ENCODE assay signal across 9 cellular contexts in genomic region chr19:35882074-35882832, GRCh38. TPM values are rescaled to one million over a fixed set of nuclear protein-coding genes. Genes with fewer than 3 reads are reported as not detected.
DNase-seq lines count a peak whose midpoint lies in the region; ATAC-seq and TF ChIP-seq lines count a peak whose summit lies in the region.
"Had no signal": no experiment of that assay in that cellular context is flagged by ENCODE, and none has a peak within 500 bp of the region (broad histone marks: within the 10 kb centered on the region; RNA-seq: fewer than 3 reads in every experiment).

No MANE protein-coding gene starts in this region.

- H3K4me1 Mint-ChIP-seq in CD8-positive, alpha-beta memory T cell: peaks cover 11 to 13% (median 11%) of the 10 kb centered on the region in 3 donors
- peaks cover 12% of the 10 kb centered on the region for H3K4me1 Mint-ChIP-seq in activated CD8-positive, alpha-beta T cell treated with anti-CD3 and anti-CD28 coated beads, Interleukin-2, amount 10 ng/mL, durations not matched to agents 7 days and 5 days (ENCODE audit: low read depth)
- H3K4me1 Mint-ChIP-seq in glutamatergic neuron (ENCODE audit: low read depth, unreplicated experiment): peaks cover 23% of the 10 kb centered on the region

- H3K36me3 ChIP-seq in CD8-positive, alpha-beta memory T cell (ENCODE audit: insufficient read depth, low read length): no peaks in the 10 kb centered on the region

- peak overlapping the region in 3 of 8 donors; percentile 60 to 71 (median 63) for H3K27ac Mint-ChIP-seq in CD8-positive, alpha-beta memory T cell
- no peak overlapping the region for H3K27ac Mint-ChIP-seq in activated CD8-positive, alpha-beta T cell treated with anti-CD3 and anti-CD28 coated beads, Interleukin-2, amount 10 ng/mL, durations not matched to agents 7 days and 5 days
- H3K27ac Mint-ChIP-seq in glutamatergic neuron (ENCODE audit: unreplicated experiment): peak overlapping the region; percentile 78
- H3K27ac Mint-ChIP-seq: T-helper 1 cell treated with Interleukin-12 subunit alpha and Interleukin-12 subunit beta and Interleukin-4 antibody, amounts not matched to agents 30 μg/mL and 1 μg/mL, for 36 hours had no signal

- H3K27me3 ChIP-seq in CD8-positive, alpha-beta memory T cell (ENCODE audit: insufficient read depth, low read length, poor library complexity, severe bottlenecking): peaks cover 12% of the 10 kb centered on the region

- intact Hi-C loops in sciatic nerve (cut with DNase I): no loop called here

- H3K9me3 Mint-ChIP-seq in CD8-positive, alpha-beta memory T cell: no peaks in the 10 kb centered on the region
- H3K9me3 Mint-ChIP-seq in activated CD8-positive, alpha-beta T cell treated with anti-CD3 and anti-CD28 coated beads, Interleukin-2, amount 10 ng/mL, durations not matched to agents 7 days and 5 days (ENCODE audit: insufficient read depth): no peaks in the 10 kb centered on the region
- H3K9me3 Mint-ChIP-seq in glutamatergic neuron (ENCODE audit: unreplicated experiment): peaks cover 10% of the 10 kb centered on the region
- H3K9me3 Mint-ChIP-seq: T-helper 1 cell treated with Interleukin-12 subunit alpha and Interleukin-12 subunit beta and Interleukin-4 antibody, amounts not matched to agents 30 μg/mL and 1 μg/mL, for 36 hours had no signal

- POLR2A ChIA-PET in CD8-positive, alpha-beta memory T cell (lab: Charles Lee): interaction anchor here (1.1 kb wide), 1 partner anchor 48 kb away, joined by 8 read pairs; no protein-coding TSS in a partner anchor
- POLR2A ChIA-PET in activated CD8-positive, alpha-beta T cell treated with anti-CD3 and anti-CD28 coated beads, Interleukin-2, amount 10 ng/mL, durations not matched to agents 7 days and 5 days (lab: Charles Lee): no interaction called here

- H3K27me3 Mint-ChIP-seq in CD8-positive, alpha-beta memory T cell: peaks cover 15 to 31% of the 10 kb centered on the region in 2 donors
- peaks cover 5% of the 10 kb centered on the region for H3K27me3 Mint-ChIP-seq in activated CD8-positive, alpha-beta T cell treated with anti-CD3 and anti-CD28 coated beads, Interleukin-2, amount 10 ng/mL, durations not matched to agents 7 days and 5 days (ENCODE audit: low read depth)
- peaks cover 9% of the 10 kb centered on the region for H3K27me3 Mint-ChIP-seq in glutamatergic neuron (ENCODE audit: unreplicated experiment)

- H3K4me1 ChIP-seq in CD8-positive, alpha-beta memory T cell (ENCODE audit: insufficient read depth, low read length): peaks cover 13% of the 10 kb centered on the region

- peak in 3 of 5 donors; percentile 59 to 66 (median 63) for DNase-seq in CD8-positive, alpha-beta memory T cell
- DNase-seq in GM19238 (ENCODE audit: insufficient read length, low spot score) (peak; percentile 41), NCI-H2171 treated with DMSO at 0.1 percent for 48 hours (lab: John Stamatoyannopoulos, UW) (peak; percentile 92), glutamatergic neuron (no peak), sciatic nerve (ENCODE audit: low spot score) (no peak)
- DNase-seq in activated CD8-positive, alpha-beta T cell treated with anti-CD3 and anti-CD28 coated beads, Interleukin-2, amount 10 ng/mL, durations not matched to agents 7 days and 5 days: peak; percentile 73
- DNase-seq in stimulated activated CD4-positive, alpha-beta T cell treated with anti-CD3 and anti-CD28 coated beads, Interleukin-12 subunit alpha, Interleukin-12 subunit beta, amount 100 ng/mL, for 4 hours: no peak

- TF ChIP-seq CTCF in glutamatergic neuron (IDR thresholded peaks at IDR 0.05; ENCODE audit: partially characterized antibody, unreplicated experiment): peak; percentile 60

- no peak overlapping the region for H3K4me3 Mint-ChIP-seq in CD8-positive, alpha-beta memory T cell
- H3K4me3 Mint-ChIP-seq in activated CD8-positive, alpha-beta T cell treated with anti-CD3 and anti-CD28 coated beads, Interleukin-2, amount 10 ng/mL, durations not matched to agents 7 days and 5 days: no peak overlapping the region
- H3K4me3 Mint-ChIP-seq in glutamatergic neuron (ENCODE audit: unreplicated experiment): peak overlapping the region; percentile 78
- H3K4me3 Mint-ChIP-seq: T-helper 1 cell treated with Interleukin-12 subunit alpha and Interleukin-12 subunit beta and Interleukin-4 antibody, amounts not matched to agents 30 μg/mL and 1 μg/mL, for 36 hours had no signal

- ATAC-seq in activated CD8-positive, alpha-beta T cell treated with anti-CD3 and anti-CD28 coated beads, Interleukin-2, amount 10 ng/mL, durations not matched to agents 7 days and 5 days: peak; percentile 31
- ATAC-seq in sciatic nerve (peak; percentile 54), HG03139 (IDR thresholded peaks at IDR 0.05; ENCODE audit: unreplicated experiment) (no peak)

- H3K36me3 Mint-ChIP-seq in CD8-positive, alpha-beta memory T cell: peaks cover 0 to 10% (median 2%) of the 10 kb centered on the region in 3 donors
- H3K36me3 Mint-ChIP-seq in activated CD8-positive, alpha-beta T cell treated with anti-CD3 and anti-CD28 coated beads, Interleukin-2, amount 10 ng/mL, durations not matched to agents 7 days and 5 days (ENCODE audit: low read depth): peaks cover 13% of the 10 kb centered on the region
- peaks cover 4% of the 10 kb centered on the region for H3K36me3 Mint-ChIP-seq in glutamatergic neuron (ENCODE audit: unreplicated experiment)

- H3K4me3 ChIP-seq in CD8-positive, alpha-beta memory T cell (ENCODE audit: low read length): no peak overlapping the region

- CTCF ChIA-PET in CD8-positive, alpha-beta memory T cell (lab: Charles Lee): interaction anchor here (0.6 to 5.7 kb wide), 12 partner anchors 11 to 189 kb away, joined by 3 to 104 read pairs (median 4); partner anchors contain the start of gene APLP1
- CTCF ChIA-PET in activated CD8-positive, alpha-beta T cell treated with anti-CD3 and anti-CD28 coated beads, Interleukin-2, amount 10 ng/mL, durations not matched to agents 7 days and 5 days (lab: Charles Lee): interaction anchor here (0.7 to 7.5 kb wide), 14 partner anchors 11 to 171 kb away, joined by 3 to 95 read pairs (median 6); partner anchors contain the start of genes ALKBH6, THAP8 and TYROBP

- H3K27ac ChIP-seq in CD8-positive, alpha-beta memory T cell (ENCODE audit: low read depth, low read length): no peak overlapping the region

- no peaks in the 10 kb centered on the region for H3K9me3 ChIP-seq in CD8-positive, alpha-beta memory T cell (ENCODE audit: low read length)

RNA-seq across cellular contexts. Expression of gene APLP1, which starts 13.9 kb away (rescaled TPM):
- total RNA-seq in CD8-positive, alpha-beta memory T cell: under 1 TPM; 0.85 to 0.86 TPM
- polyA plus RNA-seq in CD8-positive, alpha-beta memory T cell: not detected
- 1 to 10 TPM in 1 of 2 experiments, under 1 TPM in 1; 0.87 to 1.4 TPM for total RNA-seq in activated CD8-positive, alpha-beta T cell treated with anti-CD3 and anti-CD28 coated beads, Interleukin-2, amount 10 ng/mL, durations not matched to agents 7 days and 5 days
- 618 TPM for total RNA-seq in glutamatergic neuron (ENCODE audit: unreplicated experiment)
- 14.1 TPM for total RNA-seq in sciatic nerve

RNA-seq across cellular contexts. Expression of gene NFKBID, which starts 18.1 kb away (rescaled TPM):
- 10 to 100 TPM; 63.3 to 66.5 TPM for total RNA-seq in CD8-positive, alpha-beta memory T cell
- 3.0 TPM for polyA plus RNA-seq in CD8-positive, alpha-beta memory T cell
- total RNA-seq in activated CD8-positive, alpha-beta T cell treated with anti-CD3 and anti-CD28 coated beads, Interleukin-2, amount 10 ng/mL, durations not matched to agents 7 days and 5 days: 10 to 100 TPM; 39.0 to 40.7 TPM
- total RNA-seq in glutamatergic neuron (ENCODE audit: unreplicated experiment) (7.6 TPM), sciatic nerve (39.3 TPM)

RNA-seq across cellular contexts. Expression of gene HCST, which starts 20.1 kb away (rescaled TPM):
- 10 to 100 TPM; 53.4 to 60.1 TPM for total RNA-seq in CD8-positive, alpha-beta memory T cell
- polyA plus RNA-seq in CD8-positive, alpha-beta memory T cell: 1,883 TPM
- total RNA-seq in activated CD8-positive, alpha-beta T cell treated with anti-CD3 and anti-CD28 coated beads, Interleukin-2, amount 10 ng/mL, durations not matched to agents 7 days and 5 days: 100 to 1,000 TPM; 196 to 216 TPM
- not detected for total RNA-seq in glutamatergic neuron (ENCODE audit: unreplicated experiment)
- 14.3 TPM for total RNA-seq in sciatic nerve

RNA-seq across cellular contexts. Expression of gene KIRREL2, which starts 25.5 kb away (rescaled TPM):
- under 1 TPM; 0.62 to 0.83 TPM for total RNA-seq in CD8-positive, alpha-beta memory T cell
- polyA plus RNA-seq in CD8-positive, alpha-beta memory T cell: not detected
- total RNA-seq in activated CD8-positive, alpha-beta T cell treated with anti-CD3 and anti-CD28 coated beads, Interleukin-2, amount 10 ng/mL, durations not matched to agents 7 days and 5 days: 1 to 10 TPM; 1.9 to 2.2 TPM
- total RNA-seq in glutamatergic neuron (ENCODE audit: unreplicated experiment): 47.1 TPM
- 0.13 TPM for total RNA-seq in sciatic nerve

RNA-seq across cellular contexts. Expression of gene TYROBP, which starts 25.8 kb away (rescaled TPM):
- total RNA-seq in CD8-positive, alpha-beta memory T cell: 1 to 10 TPM; 6.4 to 6.8 TPM
- 96.2 TPM for polyA plus RNA-seq in CD8-positive, alpha-beta memory T cell
- under 1 TPM; 0.52 to 0.71 TPM for total RNA-seq in activated CD8-positive, alpha-beta T cell treated with anti-CD3 and anti-CD28 coated beads, Interleukin-2, amount 10 ng/mL, durations not matched to agents 7 days and 5 days
- not detected for total RNA-seq in glutamatergic neuron (ENCODE audit: unreplicated experiment)
- total RNA-seq in sciatic nerve: 104 TPM

Comparison
In these comparisons a context has a peak if more than half of its experiments do, and no peak if none do; other contexts are left out.
1. DNase-seq: peak in CD8-positive, alpha-beta memory T cell (3 of 5), GM19238 (single experiment), NCI-H2171 treated with DMSO at 0.1 percent for 48 hours (single experiment) and activated CD8-positive, alpha-beta T cell treated with anti-CD3 and anti-CD28 coated beads, Interleukin-2, amount 10 ng/mL, durations not matched to agents 7 days and 5 days (single experiment); none in glutamatergic neuron (single experiment), sciatic nerve (single experiment) and stimulated activated CD4-positive, alpha-beta T cell treated with anti-CD3 and anti-CD28 coated beads, Interleukin-12 subunit alpha, Interleukin-12 subunit beta, amount 100 ng/mL, for 4 hours (single experiment).
2. RNA of gene APLP1, which starts 13.9 kb away (total RNA-seq): 618 TPM in glutamatergic neuron (single experiment); 14.1 TPM in sciatic nerve (single experiment), 0.87 to 1.4 TPM in activated CD8-positive, alpha-beta T cell treated with anti-CD3 and anti-CD28 coated beads, Interleukin-2, amount 10 ng/mL, durations not matched to agents 7 days and 5 days and 0.85 to 0.86 TPM in CD8-positive, alpha-beta memory T cell; every median in the first group is over 10 times any median in the second.